ENCODE assay signal across 8 cellular contexts in the genomic region with DNA sequence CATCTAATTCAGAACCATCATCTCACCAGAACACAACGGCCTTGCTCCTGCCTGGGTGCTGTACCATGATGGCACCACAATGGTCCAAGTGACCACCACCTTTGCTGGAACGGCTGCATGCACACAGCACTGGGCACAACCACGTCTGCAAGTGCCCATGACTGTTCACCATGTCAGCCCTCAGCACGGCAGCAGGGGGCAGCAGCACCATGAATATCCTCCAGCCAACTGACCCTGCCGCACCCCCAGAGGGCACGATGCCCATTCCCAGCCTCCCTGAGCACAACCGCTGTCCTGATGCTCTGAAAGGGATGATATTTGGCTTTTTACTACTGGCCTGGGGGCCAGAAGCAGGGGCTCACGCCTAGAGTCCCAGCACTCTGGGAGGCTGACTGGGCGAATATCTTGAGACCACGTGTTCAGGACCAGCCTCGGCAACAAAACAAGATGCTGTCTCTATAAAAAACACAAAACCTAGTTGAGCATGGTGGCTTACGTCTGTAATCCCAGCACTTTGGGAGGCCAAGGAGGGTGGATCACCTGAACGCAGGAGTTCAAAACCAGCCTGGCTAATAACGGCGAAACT. TPM values are rescaled to one million over a fixed set of nuclear protein-coding genes. Genes with fewer than 3 reads are reported as not detected.
DNase-seq lines count a peak whose midpoint lies in the region; ATAC-seq and TF ChIP-seq lines count a peak whose summit lies in the region.

No MANE protein-coding gene starts in this region.

- H3K36me3 ChIP-seq in uterus = no peaks in the 10 kb centered on the region

- H3K27ac Mint-ChIP-seq in activated CD4-positive, alpha-beta memory T cell treated with anti-CD3 and anti-CD28 coated beads, Interleukin-2, amount 10 ng/mL, durations not matched to agents 7 days and 5 days = no peak overlapping the region
- H3K27ac Mint-ChIP-seq in naive thymus-derived CD8-positive, alpha-beta T cell = peak overlapping the region in 2 of 10 donors; percentile 49 to 88

- TF ChIP-seq POLR2A in uterus (IDR thresholded peaks at IDR 0.05) = no peak

- intact Hi-C loops in uterus (cut with DNase I; ENCODE audit: low total_unique reads) = loop anchor here (5.0 kb wide), 1 partner anchor 60 kb away; no protein-coding TSS in a partner anchor

- H3K27me3 ChIP-seq in uterus = no peaks in the 10 kb centered on the region

- peak; percentile 58 to 84 (median 73) for TF ChIP-seq CTCF in uterus (IDR thresholded peaks at IDR 0.05)

- H3K4me3 Mint-ChIP-seq in activated CD4-positive, alpha-beta memory T cell treated with anti-CD3 and anti-CD28 coated beads, Interleukin-2, amount 10 ng/mL, durations not matched to agents 7 days and 5 days = no peak overlapping the region
- H3K4me3 Mint-ChIP-seq in naive thymus-derived CD8-positive, alpha-beta T cell = no peak overlapping the region

- no peaks in the 10 kb centered on the region for H3K9me3 Mint-ChIP-seq in activated CD4-positive, alpha-beta memory T cell treated with anti-CD3 and anti-CD28 coated beads, Interleukin-2, amount 10 ng/mL, durations not matched to agents 7 days and 5 days
- no peaks in the 10 kb centered on the region for H3K9me3 Mint-ChIP-seq in naive thymus-derived CD8-positive, alpha-beta T cell

- H3K27ac ChIP-seq in uterus = no peak overlapping the region

- ATAC-seq in esophagus mucosa (peak; percentile 65), HG02798 (IDR thresholded peaks at IDR 0.05; ENCODE audit: poor library complexity, unreplicated experiment) (no peak)
- ATAC-seq in naive thymus-derived CD8-positive, alpha-beta T cell = peak; percentile 67 to 80

- in situ Hi-C loops in G401 (cut with HindIII; ENCODE audit: low sequenced_read_pairs) = loop anchor here (25.0 kb wide), 1 partner anchor 100 kb away; no protein-coding TSS in a partner anchor

- H3K4me1 ChIP-seq in uterus = no peaks in the 10 kb centered on the region

- CTCF ChIA-PET in activated CD4-positive, alpha-beta memory T cell treated with anti-CD3 and anti-CD28 coated beads, Interleukin-2, amount 10 ng/mL, durations not matched to agents 7 days and 5 days (lab: Charles Lee) = interaction anchor here (1.4 to 2.9 kb wide), 2 partner anchors 61 to 64 kb away, joined by 3 to 12 read pairs; no protein-coding TSS in a partner anchor

- POLR2A ChIA-PET in activated CD4-positive, alpha-beta memory T cell treated with anti-CD3 and anti-CD28 coated beads, Interleukin-2, amount 10 ng/mL, durations not matched to agents 7 days and 5 days (lab: Charles Lee) = no interaction called here
- POLR2A ChIA-PET in naive thymus-derived CD8-positive, alpha-beta T cell (lab: Charles Lee) = interaction anchor here (1.3 kb wide), 1 partner anchor 64 kb away, joined by 4 read pairs; no protein-coding TSS in a partner anchor

- no peaks in the 10 kb centered on the region for H3K27me3 Mint-ChIP-seq in activated CD4-positive, alpha-beta memory T cell treated with anti-CD3 and anti-CD28 coated beads, Interleukin-2, amount 10 ng/mL, durations not matched to agents 7 days and 5 days
- no peaks in the 10 kb centered on the region for H3K27me3 Mint-ChIP-seq in naive thymus-derived CD8-positive, alpha-beta T cell

- no peak overlapping the region for H3K4me3 ChIP-seq in uterus

- no peaks in the 10 kb centered on the region for H3K4me1 Mint-ChIP-seq in activated CD4-positive, alpha-beta memory T cell treated with anti-CD3 and anti-CD28 coated beads, Interleukin-2, amount 10 ng/mL, durations not matched to agents 7 days and 5 days
- peaks cover 0 to 5% (median 2%) of the 10 kb centered on the region in 4 donors for H3K4me1 Mint-ChIP-seq in naive thymus-derived CD8-positive, alpha-beta T cell

- DNase-seq in G401 (ENCODE audit: low spot score) (peak; percentile 61), LoVo (ENCODE audit: low spot score) (peak; percentile 15), uterus (peak; percentile 67 to 74), DMS79 treated with DMSO at 0.1 percent for 48 hours (lab: John Stamatoyannopoulos, UW) (no peak)
- DNase-seq in activated CD4-positive, alpha-beta memory T cell treated with anti-CD3 and anti-CD28 coated beads, Interleukin-2, amount 10 ng/mL, durations not matched to agents 7 days and 5 days = peak; percentile 45
- peak in 6 of 10 donors; percentile 25 to 43 (median 38) for DNase-seq in naive thymus-derived CD8-positive, alpha-beta T cell

- H3K9me3 ChIP-seq in uterus = no peaks in the 10 kb centered on the region

- peaks cover 15% of the 10 kb centered on the region for H3K36me3 Mint-ChIP-seq in activated CD4-positive, alpha-beta memory T cell treated with anti-CD3 and anti-CD28 coated beads, Interleukin-2, amount 10 ng/mL, durations not matched to agents 7 days and 5 days (ENCODE audit: low read depth)
- H3K36me3 Mint-ChIP-seq in naive thymus-derived CD8-positive, alpha-beta T cell = peaks cover 0 to 50% (median 3%) of the 10 kb centered on the region in 3 donors

RNA-seq across cellular contexts. Expression of gene DRD4, which starts 25.7 kb away (rescaled TPM):
- not detected in 2 replicates for total RNA-seq in G401 (2014; rRNA removed; shearing (Covaris generic))
- under 1 TPM; 0.18 to 0.20 TPM for total RNA-seq in activated CD4-positive, alpha-beta memory T cell treated with anti-CD3 and anti-CD28 coated beads, Interleukin-2, amount 10 ng/mL, durations not matched to agents 7 days and 5 days
- total RNA-seq in esophagus mucosa (0.16 TPM), uterus (1 to 10 TPM in 1 of 4 donors, not detected in 3; 4.5 TPM)
- 1 to 10 TPM; 1.2 to 1.4 TPM for total RNA-seq in naive thymus-derived CD8-positive, alpha-beta T cell
- not detected for polyA plus RNA-seq in naive thymus-derived CD8-positive, alpha-beta T cell

RNA-seq across cellular contexts. Expression of gene DEAF1, which starts 32.2 kb away (rescaled TPM):
- 70.5 and 73.2 TPM in 2 replicates for total RNA-seq in G401 (2014; rRNA removed; shearing (Covaris generic))
- 10 to 100 TPM; 33.0 to 34.2 TPM for total RNA-seq in activated CD4-positive, alpha-beta memory T cell treated with anti-CD3 and anti-CD28 coated beads, Interleukin-2, amount 10 ng/mL, durations not matched to agents 7 days and 5 days
- total RNA-seq in esophagus mucosa = 23.8 TPM
- 10 to 100 TPM; 46.5 to 51.0 TPM for total RNA-seq in naive thymus-derived CD8-positive, alpha-beta T cell
- polyA plus RNA-seq in naive thymus-derived CD8-positive, alpha-beta T cell = 10 to 100 TPM; 27.0 to 58.2 (median 27.9) TPM
- total RNA-seq in uterus = 10 to 100 TPM in 2 of 4 donors, 1 to 10 TPM in 2; 7.9 to 45.6 (median 20.4) TPM

RNA-seq across cellular contexts. Expression of gene TMEM80, which starts 32.8 kb away (rescaled TPM):
- 14.8 and 19.8 TPM in 2 replicates for total RNA-seq in G401 (2014; rRNA removed; shearing (Covaris generic))
- total RNA-seq in activated CD4-positive, alpha-beta memory T cell treated with anti-CD3 and anti-CD28 coated beads, Interleukin-2, amount 10 ng/mL, durations not matched to agents 7 days and 5 days = 10 to 100 TPM; 22.6 to 25.3 TPM
- 15.7 TPM for total RNA-seq in esophagus mucosa
- 10 to 100 TPM; 46.0 to 49.2 TPM for total RNA-seq in naive thymus-derived CD8-positive, alpha-beta T cell
- polyA plus RNA-seq in naive thymus-derived CD8-positive, alpha-beta T cell = 10 to 100 TPM; 22.2 to 44.6 (median 32.4) TPM
- 10 to 100 TPM in 2 of 4 donors, 1 to 10 TPM in 2; 2.6 to 35.3 (median 8.1) TPM for total RNA-seq in uterus

RNA-seq across cellular contexts. Expression of gene SCT, which starts 35.8 kb away (rescaled TPM):
- not detected in 2 replicates for total RNA-seq in G401 (2014; rRNA removed; shearing (Covaris generic))
- not detected for total RNA-seq in activated CD4-positive, alpha-beta memory T cell treated with anti-CD3 and anti-CD28 coated beads, Interleukin-2, amount 10 ng/mL, durations not matched to agents 7 days and 5 days
- total RNA-seq in esophagus mucosa (not detected), uterus (not detected)
- not detected for total RNA-seq in naive thymus-derived CD8-positive, alpha-beta T cell
- polyA plus RNA-seq in naive thymus-derived CD8-positive, alpha-beta T cell = not detected

RNA-seq across cellular contexts. Expression of gene CDHR5, which starts 38.0 kb away (rescaled TPM):
- total RNA-seq in G401 (2014; rRNA removed; shearing (Covaris generic)) = not detected in 2 replicates
- not detected for total RNA-seq in activated CD4-positive, alpha-beta memory T cell treated with anti-CD3 and anti-CD28 coated beads, Interleukin-2, amount 10 ng/mL, durations not matched to agents 7 days and 5 days
- not detected for total RNA-seq in esophagus mucosa
- not detected for total RNA-seq in naive thymus-derived CD8-positive, alpha-beta T cell
- not detected for polyA plus RNA-seq in naive thymus-derived CD8-positive, alpha-beta T cell
- total RNA-seq in uterus = under 1 TPM in 3 of 4 donors, not detected in 1; 0.26 to 0.55 (median 0.29) TPM
